Comparison of ENCODE assay signal across 12 cellular contexts in genomic region chr2:113200736-113201490, GRCh38. TPM values are rescaled to one million over a fixed set of nuclear protein-coding genes. Genes with fewer than 3 reads are reported as not detected.
DNase-seq lines count a peak whose midpoint lies in the region; ATAC-seq and TF ChIP-seq lines count a peak whose summit lies in the region.
"Had no signal": no experiment of that assay in that cellular context is flagged by ENCODE, and none has a peak within 500 bp of the region (broad histone marks: within the 10 kb centered on the region; RNA-seq: fewer than 3 reads in every experiment).

No MANE protein-coding gene starts in this region.

- no peak overlapping the region for H3K4me3 ChIP-seq in CD4-positive, alpha-beta memory T cell (ENCODE audit: low read length in 2 of 2)
- H3K4me3 ChIP-seq in PC-9 = no peak overlapping the region
- H3K4me3 ChIP-seq in spleen = no peak overlapping the region
- H3K4me3 ChIP-seq in testis = no peak overlapping the region

- peak overlapping the region in 5 of 7 donors; percentile 44 to 64 (median 59) for H3K27ac Mint-ChIP-seq in CD4-positive, alpha-beta memory T cell

- H3K4me1 ChIP-seq in CD4-positive, alpha-beta memory T cell (ENCODE audit: insufficient read depth, low read length) = peaks cover 15% of the 10 kb centered on the region
- H3K4me1 ChIP-seq in PC-9 (replicated peaks; ENCODE audit: insufficient read depth) = peaks cover 6% of the 10 kb centered on the region; the same call in 1 of the 2 replicates
- peaks cover 3 to 42% (median 24%) of the 10 kb centered on the region in 6 donors for H3K4me1 ChIP-seq in spleen
- H3K4me1 ChIP-seq in testis = no peaks in the 10 kb centered on the region

- CTCF ChIA-PET in CD4-positive, alpha-beta memory T cell (lab: Charles Lee; ENCODE audit: partially characterized antibody) = interaction anchor here (0.9 to 18.2 kb wide), 8 partner anchors 24 to 189 kb away, joined by 3 to 662 read pairs (median 9); partner anchors contain the start of gene PSD4
- CTCF ChIA-PET in PC-9 (lab: Charles Lee) = interaction anchor here (0.5 to 4.0 kb wide), 5 partner anchors 63 to 180 kb away, joined by 3 to 66 read pairs (median 4); no protein-coding TSS in a partner anchor

- H3K27me3 Mint-ChIP-seq in CD4-positive, alpha-beta memory T cell = no peaks in the 10 kb centered on the region

- no peak for DNase-seq in CD4-positive, alpha-beta memory T cell
- no peak for DNase-seq in PC-9
- peak; percentile 72 for DNase-seq in spleen
- DNase-seq in testis = no peak
- no peak for DNase-seq in activated CD4-positive, alpha-beta T cell treated with anti-CD3 and anti-CD28 coated beads for 1 hour
- DNase-seq: activated T-cell treated with anti-CD3 and anti-CD28 coated beads, Interleukin-2, amount 50 U/mL, for 48 hours; foreskin fibroblast; NCI-H1930; NCI-H524 treated with DMSO at 0.1 percent for 48 hours; stimulated activated CD4-positive, alpha-beta T cell treated with anti-CD3 and anti-CD28 coated beads, Interleukin-12 subunit alpha, Interleukin-12 subunit beta, amount 100 ng/mL, for 4 hours had no signal

- H3K4me1 Mint-ChIP-seq in CD4-positive, alpha-beta memory T cell = peaks cover 16 to 34% (median 19%) of the 10 kb centered on the region in 4 donors

- H3F3A ChIP-seq in PC-9 (ENCODE audit: insufficient read depth, low read depth) = peaks cover 8% of the 10 kb centered on the region

- peaks cover 0 to 1% (median 0%) of the 10 kb centered on the region in 8 donors for H3K9me3 Mint-ChIP-seq in CD4-positive, alpha-beta memory T cell

- peak; percentile 56 for ATAC-seq in esophagus mucosa
- no peak for ATAC-seq in GM19455 (IDR thresholded peaks at IDR 0.05; ENCODE audit: unreplicated experiment)

- H3K4me2 ChIP-seq in PC-9 = peak overlapping the region; percentile 89

- H3K9me2 ChIP-seq in PC-9 (ENCODE audit: insufficient read depth) = no peaks in the 10 kb centered on the region

- TF ChIP-seq POLR2A in spleen (IDR thresholded peaks at IDR 0.05) = no peak
- TF ChIP-seq POLR2A in testis (IDR thresholded peaks at IDR 0.05) = no peak

- POLR2A ChIA-PET in CD4-positive, alpha-beta memory T cell (lab: Charles Lee; ENCODE audit: partially characterized antibody) = interaction anchor here (1.1 to 9.8 kb wide), 5 partner anchors 17 to 63 kb away, joined by 3 to 88 read pairs (median 10); partner anchors contain the start of gene PSD4
- POLR2A ChIA-PET in PC-9 (lab: Charles Lee; ENCODE audit: unreplicated experiment) = no interaction called here

- intact Hi-C loops in CD4-positive, alpha-beta memory T cell (cut with micrococcal nuclease) = loop anchor here (5.0 kb wide), 2 partner anchors 119 to 191 kb away; no protein-coding TSS in a partner anchor
- intact Hi-C loops in PC-9 (cut with micrococcal nuclease; ENCODE audit: unreplicated experiment) = loop anchor here (5.0 kb wide), 1 partner anchor 191 kb away; no protein-coding TSS in a partner anchor
- intact Hi-C loops in spleen (cut with DNase I; ENCODE audit: low total_unique reads) = loop anchor here (5.0 to 10.0 kb wide), 2 partner anchors 54 to 166 kb away; no protein-coding TSS in a partner anchor
- intact Hi-C loops in testis (cut with DNase I; ENCODE audit: low total_unique reads) = loop anchor here (10.0 kb wide), 1 partner anchor 66 kb away; no protein-coding TSS in a partner anchor

- peaks cover 29 to 60% of the 10 kb centered on the region in 2 donors for H3K36me3 Mint-ChIP-seq in CD4-positive, alpha-beta memory T cell

- H3K27ac ChIP-seq in CD4-positive, alpha-beta memory T cell (ENCODE audit: low read depth, low read length) = no peak overlapping the region
- H3K27ac ChIP-seq in PC-9 (no peak overlapping the region), spleen (no peak overlapping the region), testis (no peak overlapping the region)

- H4K20me1 ChIP-seq in PC-9 (ENCODE audit: insufficient read depth) = no peaks in the 10 kb centered on the region

- no peak overlapping the region for H2AFZ ChIP-seq in PC-9

- BruUV-seq in PC-9 (replicated peaks; lab: Mats Ljungman, UMichigan) = no TSS peak

- WGBS in spleen, 5 donors = 91 to 96% (median 94%) methylated on average over 10 to 17 of the region's 17 CpGs
- WGBS in testis, 2 donors = 89% methylated on average over 17 of the region's 17 CpGs; no CpG with 5 or more reads in 1 of the 2 donors

- H3K9me3 ChIP-seq in CD4-positive, alpha-beta memory T cell (ENCODE audit: control insufficient read depth in 1 of 2, low read length in 2 of 2) = no peaks in the 10 kb centered on the region
- H3K9me3 ChIP-seq in PC-9 (ENCODE audit: insufficient read depth, low read depth) = no peaks in the 10 kb centered on the region
- H3K9me3 ChIP-seq in spleen = no peaks in the 10 kb centered on the region
- H3K9me3 ChIP-seq in testis = no peaks in the 10 kb centered on the region

- TF ChIP-seq CTCF in PC-9 (conservative IDR thresholded peaks at IDR 0.05) (no peak), spleen (IDR thresholded peaks at IDR 0.05 in 8 of 11, conservative IDR thresholded peaks at IDR 0.05 in 3 of 11) (no peak), testis (IDR thresholded peaks at IDR 0.05) (no peak)

- H3K79me2 ChIP-seq in PC-9 (ENCODE audit: low read depth) = peaks cover 11% of the 10 kb centered on the region; the same call in 1 of the 2 replicates

- no peaks in the 10 kb centered on the region for H3K27me3 ChIP-seq in CD4-positive, alpha-beta memory T cell (ENCODE audit: insufficient read depth, low read length)
- no peaks in the 10 kb centered on the region for H3K27me3 ChIP-seq in PC-9 (ENCODE audit: insufficient read depth, low read depth)
- H3K27me3 ChIP-seq in spleen (replicated peaks in 1 of 7) = no peaks in the 10 kb centered on the region
- no peaks in the 10 kb centered on the region for H3K27me3 ChIP-seq in testis

- H3K36me3 ChIP-seq in CD4-positive, alpha-beta memory T cell (ENCODE audit: insufficient read depth, low read length) = peaks cover 52% of the 10 kb centered on the region
- no peaks in the 10 kb centered on the region for H3K36me3 ChIP-seq in PC-9 (ENCODE audit: low read depth)
- H3K36me3 ChIP-seq in spleen = peaks cover 0 to 74% (median 56%) of the 10 kb centered on the region in 6 donors
- H3K36me3 ChIP-seq in testis (ENCODE audit: low read depth, missing control alignments) = no peaks in the 10 kb centered on the region

- H3K4me3 Mint-ChIP-seq in CD4-positive, alpha-beta memory T cell = no peak overlapping the region

RNA-seq across cellular contexts. Expression of gene PSD4, which starts 27.1 kb away (rescaled TPM):
- total RNA-seq in CD4-positive, alpha-beta memory T cell = 100 to 1,000 TPM in 1 of 2 experiments, 10 to 100 TPM in 1; 100.0 to 101 TPM
- 10 to 100 TPM; 11.9 to 32.8 TPM for polyA plus RNA-seq in CD4-positive, alpha-beta memory T cell
- total RNA-seq in PC-9 (2021) (29.6 and 38.7 TPM in 2 replicates), esophagus mucosa (38.6 TPM), spleen (100 to 1,000 TPM in 4 of 7 donors, 10 to 100 TPM in 3; 73.1 to 154 (median 106) TPM), testis (10 to 100 TPM; 18.7 to 35.9 TPM)
- polyA plus RNA-seq in spleen (10 to 100 TPM; 43.9 to 75.8 (median 74.3) TPM), testis (ENCODE audit: insufficient read depth, low read depth, low replicate concordance) (22.8 TPM)
